ENCODE assay signal across 8 cellular contexts in the genomic region with DNA sequence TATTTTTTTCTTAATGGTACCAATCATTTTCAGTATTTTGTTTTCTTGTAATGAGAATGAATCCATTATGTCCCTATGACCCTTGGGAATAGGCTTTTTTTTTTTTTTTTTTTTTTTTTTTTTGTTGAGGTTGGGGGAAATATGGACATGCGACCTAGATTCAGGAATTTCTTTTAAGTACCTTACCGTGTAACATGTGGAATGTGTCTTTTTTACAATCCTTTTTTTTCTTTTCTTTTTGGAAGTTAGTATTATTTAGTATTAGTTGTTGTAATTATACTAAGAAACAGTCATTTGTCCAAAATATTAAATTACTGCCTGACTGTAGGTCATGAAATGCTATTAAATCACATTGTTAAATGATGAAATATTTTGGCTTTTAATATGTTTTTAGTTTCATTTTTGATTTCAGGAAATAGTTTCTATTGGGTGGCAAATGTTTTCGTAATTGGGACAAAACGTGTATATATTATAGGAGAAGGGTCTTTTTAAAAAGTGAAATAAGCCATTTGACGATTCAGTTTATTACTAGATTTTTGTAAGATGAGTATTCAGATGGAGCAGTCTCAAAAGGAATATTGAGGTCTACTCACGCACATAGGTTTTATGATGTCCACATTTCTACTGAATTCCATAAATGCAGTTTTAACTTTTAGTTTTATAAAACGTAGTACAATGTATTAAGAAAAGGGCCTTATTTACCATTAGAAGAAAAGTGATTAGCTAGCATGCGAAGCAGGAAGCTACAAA. TPM values are rescaled to one million over a fixed set of nuclear protein-coding genes. Genes with fewer than 3 reads are reported as not detected.
DNase-seq lines count a peak whose midpoint lies in the region; ATAC-seq and TF ChIP-seq lines count a peak whose summit lies in the region.

No MANE protein-coding gene starts in this region.

- H3K4me3 ChIP-seq in NB4 (ENCODE audit: low read depth, low read length) = peak overlapping the region; percentile 94
- H3K4me3 ChIP-seq in colonic mucosa = peak overlapping the region; percentile 19
- peak overlapping the region in 1 of 2 experiments; percentile 37 for H3K4me3 ChIP-seq in neutrophil (ENCODE audit: low read depth in 1 of 2, low read length in 1 of 2)

- no peak for TF ChIP-seq CTCF in NB4 (IDR thresholded peaks at IDR 0.05; ENCODE audit: low read depth, low read length)
- TF ChIP-seq CTCF in colonic mucosa (IDR thresholded peaks at IDR 0.05) = no peak
- no peak for TF ChIP-seq CTCF in neutrophil (IDR thresholded peaks at IDR 0.05)
- TF ChIP-seq CTCF in GM20000 (IDR thresholded peaks at IDR 0.05; ENCODE audit: extremely low read depth, missing control alignments) = no peak

- H3K27ac ChIP-seq in colonic mucosa (peak overlapping the region; percentile 14), neutrophil (peak overlapping the region; percentile 25)

- H3K9ac ChIP-seq in colonic mucosa (ENCODE audit: low read depth in 2 of 2, low read length in 2 of 2) = no peak overlapping the region

- DNase-seq in DMS79 treated with DMSO at 0.1 percent for 48 hours (lab: John Stamatoyannopoulos, UW) (peak; percentile 79), NB4 (ENCODE audit: low read depth) (no peak), colonic mucosa (no peak), nucleus accumbens (lab: John Stamatoyannopoulos, UW) (no peak), GM20000 (ENCODE audit: low spot score) (no peak)
- DNase-seq in activated CD8-positive, alpha-beta memory T cell treated with anti-CD3 and anti-CD28 coated beads for 24 hours = no peak

- H3K36me3 ChIP-seq in colonic mucosa (no peaks in the 10 kb centered on the region), neutrophil (no peaks in the 10 kb centered on the region)

- no peaks in the 10 kb centered on the region for H3K27me3 ChIP-seq in colonic mucosa
- H3K27me3 ChIP-seq in neutrophil = no peaks in the 10 kb centered on the region

- ATAC-seq in GM19467 (IDR thresholded peaks at IDR 0.05; ENCODE audit: unreplicated experiment) = no peak

- H3K4me1 ChIP-seq in colonic mucosa (no peaks in the 10 kb centered on the region), neutrophil (ENCODE audit: control insufficient read depth in 1 of 2, insufficient read depth in 1 of 2, low read depth in 1 of 2, low read length in 1 of 2) (peaks cover 39 to 40% of the 10 kb centered on the region in 2 experiments)

- intact Hi-C loops in colonic mucosa (cut with DNase I) = no loop called here

- no peak for TF ChIP-seq POLR2A in NB4 (IDR thresholded peaks at IDR 0.05; ENCODE audit: extremely low read depth, insufficient read length)

- H3K9me3 ChIP-seq in colonic mucosa (no peaks in the 10 kb centered on the region), neutrophil (no peaks in the 10 kb centered on the region)

RNA-seq across cellular contexts. Expression of a gene that starts 4.9 kb away (rescaled TPM):
- total RNA-seq in colonic mucosa = 10 to 100 TPM; 61.3 to 71.5 TPM
